ENCODE assay signal across 17 cellular contexts in the genomic region with DNA sequence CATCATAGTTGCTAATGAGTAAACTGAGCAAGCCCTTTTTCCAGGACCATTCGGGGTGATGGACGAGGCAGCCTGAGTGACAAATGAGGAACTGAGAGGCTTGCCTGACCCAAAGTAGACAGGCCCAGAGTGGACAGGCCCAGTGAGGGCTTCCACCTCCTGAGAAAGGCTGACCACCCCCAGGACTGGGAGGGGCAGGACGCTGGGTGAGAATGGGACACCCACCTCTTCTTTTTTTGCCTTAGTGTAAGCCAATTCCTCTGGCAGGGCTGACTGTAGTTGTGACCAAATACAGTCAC.
"Had no signal": no experiment of that assay in that cellular context is flagged by ENCODE, and none has a peak within 500 bp of the region (broad histone marks: within the 10 kb centered on the region; RNA-seq: fewer than 3 reads in every experiment).

No MANE protein-coding gene starts in this region.

- H3K27ac ChIP-seq: esophagus muscularis mucosa, right atrium auricular region, sigmoid colon, skin epidermis had no signal

- H3K4me3 ChIP-seq: esophagus muscularis mucosa, mucosa of descending colon, right atrium auricular region, sigmoid colon, skin epidermis had no signal

- DNase-seq: effector memory CD4-positive, alpha-beta T cell; foreskin fibroblast; kidney; left cardiac atrium; left ventricle myocardium superior; mucosa of descending colon; naive thymus-derived CD8-positive, alpha-beta T cell; sigmoid colon; stimulated activated CD4-positive, alpha-beta T cell treated with anti-CD3 and anti-CD28 coated beads, Interleukin-2, amount 100 ng/mL, for 24 hours; stimulated activated CD4-positive, alpha-beta T cell treated with anti-CD3 and anti-CD28 coated beads, Interleukin-4, amount 100 ng/mL, for 4 hours; stimulated activated naive CD4-positive, alpha-beta T cell; trophoblast cell had no signal

- H3K27me3 Mint-ChIP-seq: naive thymus-derived CD8-positive, alpha-beta T cell had no signal

- H3K9me3 Mint-ChIP-seq: naive thymus-derived CD8-positive, alpha-beta T cell; neural crest cell had no signal

- H3K9me3 ChIP-seq: esophagus muscularis mucosa, mucosa of descending colon, right atrium auricular region, sigmoid colon had no signal

- H3K4me3 Mint-ChIP-seq: naive thymus-derived CD8-positive, alpha-beta T cell; neural crest cell had no signal

- FAIRE-seq: endometrium, kidney had no signal

- H3K27me3 ChIP-seq: esophagus muscularis mucosa, right atrium auricular region, sigmoid colon had no signal

- ATAC-seq: left cardiac atrium; left ventricle myocardium superior; mucosa of descending colon; naive thymus-derived CD8-positive, alpha-beta T cell had no signal
